In the genomic region with DNA sequence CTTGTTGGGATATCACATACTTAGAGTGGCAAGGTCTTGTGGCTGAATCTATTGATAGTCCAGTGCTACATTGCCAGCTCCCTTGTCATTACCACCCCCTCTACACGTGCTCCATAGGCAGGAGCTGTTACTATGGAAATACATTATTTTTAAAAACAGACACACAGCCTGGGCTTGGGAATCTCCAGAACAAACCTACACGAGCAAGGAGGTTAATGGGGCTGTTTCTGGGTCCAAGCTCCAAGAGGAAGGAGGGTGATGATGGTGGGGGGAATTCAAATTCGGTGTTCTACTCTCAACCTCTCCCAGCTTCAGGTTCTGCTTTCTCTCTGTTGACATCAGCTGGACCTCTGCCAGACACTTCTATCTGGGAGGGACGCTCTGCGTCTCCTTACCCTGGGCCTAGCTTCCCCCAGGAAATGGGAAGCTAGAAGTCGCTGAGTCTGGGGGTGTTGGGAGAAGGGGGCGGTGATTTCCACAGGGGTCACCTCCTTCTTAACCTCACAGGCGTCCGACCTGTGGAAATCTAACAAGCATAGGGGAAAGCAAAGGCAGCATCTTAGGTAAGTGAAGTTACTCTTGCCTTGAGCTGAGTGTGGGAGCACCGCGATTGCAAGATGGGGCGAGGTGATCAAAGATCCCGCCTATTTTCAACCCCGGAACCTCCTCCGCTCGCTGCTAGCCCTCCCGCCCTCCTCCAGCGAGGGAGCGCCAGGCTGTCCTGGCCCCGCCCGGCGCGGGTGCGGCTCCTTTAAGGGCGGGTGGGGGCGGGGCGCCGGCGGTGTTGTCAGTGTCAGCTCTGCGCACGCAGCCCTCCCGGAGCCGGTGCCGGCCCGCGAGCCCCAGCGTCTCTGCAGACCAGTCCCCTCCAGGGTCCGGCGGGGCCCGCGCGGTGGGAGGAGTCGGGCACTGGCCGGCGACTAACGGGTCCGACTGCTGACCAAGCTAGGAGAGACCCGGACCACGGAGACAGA, we compare ENCODE assay signal across 8 cellular contexts. TPM values are rescaled to one million over a fixed set of nuclear protein-coding genes. Genes with fewer than 3 reads are reported as not detected.
DNase-seq lines count a peak whose midpoint lies in the region; ATAC-seq and TF ChIP-seq lines count a peak whose summit lies in the region.

A gene (plus strand): TSS at position 781 of the 974 bp plus-strand sequence. CDS start 398 bp downstream, outside the sequence.

- ATAC-seq in HG02571 (IDR thresholded peaks at IDR 0.05; ENCODE audit: unreplicated experiment), result peak; percentile 76
- ATAC-seq in thoracic aorta (ENCODE audit: insufficient number of reproducible peaks, low FRiP score, low read depth), result no peak

- DNase-seq in GM04503 (ENCODE audit: low read depth) (peak; percentile 49), NCI-H1092 treated with DMSO at 0.1 percent for 48 hours (lab: John Stamatoyannopoulos, UW) (peak; percentile 84), SKM-1 (lab: John Stamatoyannopoulos, UW; ENCODE audit: unreplicated experiment) (peak; percentile 83), glutamatergic neuron (peak; percentile 86), osteocyte (ENCODE audit: extremely low spot score, unreplicated experiment) (peak; percentile 95), thoracic aorta (ENCODE audit: low spot score) (peak; percentile 76)

- peak within 1 kb of the TSS; percentile 99 for H3K4me3 ChIP-seq in thoracic aorta

- H3K27me3 ChIP-seq in thoracic aorta (replicated peaks; ENCODE audit: insufficient read depth), result no peaks in the 10 kb centered on the region

- TF ChIP-seq CTCF in glutamatergic neuron (IDR thresholded peaks at IDR 0.05; ENCODE audit: partially characterized antibody, unreplicated experiment), result no peak
- no peak for TF ChIP-seq CTCF in osteocyte (IDR thresholded peaks at IDR 0.05)
- TF ChIP-seq CTCF in thoracic aorta (IDR thresholded peaks at IDR 0.05), result no peak

- H3K9me3 ChIP-seq in thoracic aorta, result no peaks in the 10 kb centered on the region

- H3K4me1 Mint-ChIP-seq in activated naive CD4-positive, alpha-beta T cell treated with anti-CD3 and anti-CD28 coated beads, Interleukin-2, amount 50 U/mL, for 24 hours, result peaks cover 56% of the 10 kb centered on the region
- H3K4me1 Mint-ChIP-seq in glutamatergic neuron (ENCODE audit: low read depth, unreplicated experiment) (peaks cover 29% of the 10 kb centered on the region), osteocyte (ENCODE audit: unreplicated experiment) (peaks cover 44% of the 10 kb centered on the region)

- peaks cover 16 to 48% of the 10 kb centered on the region in 2 donors for H3K4me1 ChIP-seq in thoracic aorta (ENCODE audit: control insufficient read depth in 1 of 2, low read depth in 2 of 2)

- peak within 1 kb of the TSS; percentile 65 to 77 for H3K27ac ChIP-seq in thoracic aorta

- H3K36me3 Mint-ChIP-seq in activated naive CD4-positive, alpha-beta T cell treated with anti-CD3 and anti-CD28 coated beads, Interleukin-2, amount 50 U/mL, for 24 hours, result peaks cover 6% of the 10 kb centered on the region
- H3K36me3 Mint-ChIP-seq in glutamatergic neuron (ENCODE audit: unreplicated experiment) (peaks cover 10% of the 10 kb centered on the region), osteocyte (ENCODE audit: unreplicated experiment) (peaks cover 9% of the 10 kb centered on the region)

- no peaks in the 10 kb centered on the region for H3K27me3 Mint-ChIP-seq in activated naive CD4-positive, alpha-beta T cell treated with anti-CD3 and anti-CD28 coated beads, Interleukin-2, amount 50 U/mL, for 24 hours
- peaks cover 12% of the 10 kb centered on the region for H3K27me3 Mint-ChIP-seq in glutamatergic neuron (ENCODE audit: unreplicated experiment)
- no peaks in the 10 kb centered on the region for H3K27me3 Mint-ChIP-seq in osteocyte (ENCODE audit: unreplicated experiment)

- H3K4me3 Mint-ChIP-seq in activated naive CD4-positive, alpha-beta T cell treated with anti-CD3 and anti-CD28 coated beads, Interleukin-2, amount 50 U/mL, for 24 hours, result peak within 1 kb of the TSS; percentile 94
- H3K4me3 Mint-ChIP-seq in glutamatergic neuron (ENCODE audit: unreplicated experiment), result peak within 1 kb of the TSS; percentile 92
- H3K4me3 Mint-ChIP-seq in osteocyte (ENCODE audit: unreplicated experiment), result peak within 1 kb of the TSS; percentile 84

- H3K9me3 Mint-ChIP-seq in activated naive CD4-positive, alpha-beta T cell treated with anti-CD3 and anti-CD28 coated beads, Interleukin-2, amount 50 U/mL, for 24 hours, result no peaks in the 10 kb centered on the region
- H3K9me3 Mint-ChIP-seq in glutamatergic neuron (ENCODE audit: unreplicated experiment), result peaks cover 8% of the 10 kb centered on the region
- no peaks in the 10 kb centered on the region for H3K9me3 Mint-ChIP-seq in osteocyte (ENCODE audit: unreplicated experiment)

- peak within 1 kb of the TSS; percentile 87 for H3K27ac Mint-ChIP-seq in activated naive CD4-positive, alpha-beta T cell treated with anti-CD3 and anti-CD28 coated beads, Interleukin-2, amount 50 U/mL, for 24 hours
- H3K27ac Mint-ChIP-seq in glutamatergic neuron (ENCODE audit: unreplicated experiment) (peak within 1 kb of the TSS; percentile 76), osteocyte (ENCODE audit: unreplicated experiment) (peak within 1 kb of the TSS; percentile 95)

- H3K36me3 ChIP-seq in thoracic aorta, result peaks cover 13% of the 10 kb centered on the region

RNA-seq across cellular contexts. Expression of the gene that starts here (rescaled TPM):
- 32.8 TPM for total RNA-seq in glutamatergic neuron (ENCODE audit: unreplicated experiment)
- 10.9 and 11.7 TPM in 2 replicates for total RNA-seq in osteocyte
- 10 to 100 TPM; 10.0 to 13.4 TPM for total RNA-seq in thoracic aorta
